Comparison of ENCODE assay signal across 18 cellular contexts in genomic region chr4:130812117-130812765, GRCh38.
"Had no signal": no experiment of that assay in that cellular context is flagged by ENCODE, and none has a peak within 500 bp of the region (broad histone marks: within the 10 kb centered on the region; RNA-seq: fewer than 3 reads in every experiment).

No MANE protein-coding gene starts in this region.

- H3K4me3 ChIP-seq: smooth muscle cell, tibial nerve, vagina had no signal

- H3K4me2 ChIP-seq: smooth muscle cell had no signal

- H3K4me1 Mint-ChIP-seq: neural crest cell had no signal

- H3K9me3 Mint-ChIP-seq: dendritic cell treated with granulocyte-macrophage colony-stimulating factor and Interleukin-4, amounts not matched to agents 40 ng/mL and 50 ng/mL, for 4 days had no signal

- H3K4me3 Mint-ChIP-seq: activated T-cell treated with anti-CD3 and anti-CD28 coated beads, Interleukin-2, amount 50 U/mL, for 24 hours; dendritic cell treated with granulocyte-macrophage colony-stimulating factor and Interleukin-4, amounts not matched to agents 40 ng/mL and 50 ng/mL, for 4 days; neural crest cell; stimulated activated naive B cell treated with anti-CD40 and anti-IgM and Interleukin-4, amounts not matched to agents 10 μg/mL and 1 μg/mL and 100 μg/mL, for 72 hours had no signal

- H3K4me1 ChIP-seq: vagina had no signal

- H3K36me3 Mint-ChIP-seq: activated naive CD4-positive, alpha-beta T cell treated with anti-CD3 and anti-CD28 coated beads, Interleukin-2, amount 50 U/mL, for 72 hours; stimulated activated naive B cell treated with anti-CD40 and anti-IgM and Interleukin-4, amounts not matched to agents 10 μg/mL and 1 μg/mL and 100 μg/mL, for 72 hours had no signal

- H3K27me3 ChIP-seq: tibial nerve, vagina had no signal

- H3K27ac Mint-ChIP-seq: activated naive CD4-positive, alpha-beta T cell treated with anti-CD3 and anti-CD28 coated beads, Interleukin-2, amount 50 U/mL, for 72 hours; activated T-cell treated with anti-CD3 and anti-CD28 coated beads, Interleukin-2, amount 50 U/mL, for 24 hours; dendritic cell treated with granulocyte-macrophage colony-stimulating factor and Interleukin-4, amounts not matched to agents 40 ng/mL and 50 ng/mL, for 4 days; stimulated activated naive B cell treated with anti-CD40 and anti-IgM and Interleukin-4, amounts not matched to agents 10 μg/mL and 1 μg/mL and 100 μg/mL, for 72 hours had no signal

- H3K36me3 ChIP-seq: tibial nerve, vagina had no signal

- H3K27me3 Mint-ChIP-seq: activated T-cell treated with anti-CD3 and anti-CD28 coated beads, Interleukin-2, amount 50 U/mL, for 24 hours; dendritic cell treated with granulocyte-macrophage colony-stimulating factor and Interleukin-4, amounts not matched to agents 40 ng/mL and 50 ng/mL, for 4 days; stimulated activated naive B cell treated with anti-CD40 and anti-IgM and Interleukin-4, amounts not matched to agents 10 μg/mL and 1 μg/mL and 100 μg/mL, for 72 hours had no signal

- H3K9me3 ChIP-seq: tibial nerve, vagina had no signal

- H3K27ac ChIP-seq: tibial nerve, vagina had no signal

- DNase-seq: activated CD4-positive, alpha-beta T cell treated with anti-CD3 and anti-CD28 coated beads, Interleukin-2, amount 50 U/mL, for 4 hours; activated CD4-positive, CD25-positive, alpha-beta regulatory T cell treated with anti-CD3 and anti-CD28 coated beads, Interleukin-2, amount 50 U/mL, for 72 hours; activated effector memory CD4-positive, alpha-beta T cell treated with anti-CD3 and anti-CD28 coated beads, Interleukin-2, amount 50 U/mL, for 16 hours; activated T-cell treated with anti-CD3 and anti-CD28 coated beads, Interleukin-2, amount 50 U/mL, for 24 hours; aorta; caudate nucleus; erythroblast; hippocampal formation; left ventricle myocardium superior; stimulated activated CD4-positive, alpha-beta T cell treated with anti-CD3 and anti-CD28 coated beads, Interleukin-1b, Interleukin-23, amount 100 ng/mL, for 48 hours; stimulated activated naive B cell treated with anti-CD40 and anti-IgM and Interleukin-4, amounts not matched to agents 10 μg/mL and 1 μg/mL and 100 μg/mL, for 72 hours; T-helper 9 cell had no signal
